Comparison of ENCODE assay signal across 1 cellular context in the genomic region with DNA sequence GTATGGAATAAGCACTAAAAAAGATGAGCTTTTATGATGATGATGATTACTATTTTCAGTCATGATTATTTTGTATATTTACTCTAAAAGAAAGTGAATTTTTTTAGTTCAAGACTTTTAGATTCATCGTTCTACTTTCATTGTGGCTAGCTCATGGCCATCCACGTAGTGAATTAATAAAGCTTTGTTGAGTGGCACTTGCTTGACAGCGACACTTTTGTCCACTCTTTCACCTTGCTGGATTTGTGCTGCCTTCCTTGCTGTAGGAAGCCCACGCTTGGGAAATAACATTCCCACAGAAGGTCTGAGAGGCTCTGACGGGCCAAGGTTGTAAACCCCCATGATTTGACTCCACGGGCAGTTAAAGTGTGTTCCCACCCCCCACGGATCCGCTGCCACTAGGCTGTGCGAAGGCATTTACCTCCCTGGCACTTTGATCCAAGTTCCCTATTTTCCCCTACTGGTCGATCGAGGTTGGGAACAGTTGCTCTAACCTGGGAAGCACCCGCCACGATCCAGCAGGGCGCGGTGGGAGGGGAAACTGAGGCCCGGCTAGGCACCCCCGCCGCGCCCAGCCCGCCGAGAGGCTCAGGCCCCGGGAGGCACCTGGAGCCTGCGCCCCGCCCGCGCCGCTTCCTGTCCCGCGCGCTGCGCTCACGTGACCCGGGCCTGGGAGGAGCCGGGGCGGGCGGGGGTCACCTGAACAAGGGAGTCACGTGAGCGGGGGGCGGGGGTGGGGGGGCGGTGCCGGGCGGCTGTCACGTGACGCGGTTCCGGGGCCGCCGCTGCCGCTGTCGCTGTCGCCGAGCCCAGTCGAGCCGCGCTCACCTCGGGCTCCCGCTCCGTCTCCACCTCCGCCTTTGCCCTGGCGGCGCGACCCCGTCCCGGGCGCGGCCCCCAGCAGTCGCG.
TF ChIP-seq lines count a peak whose summit lies in the region.

A gene with protein sequence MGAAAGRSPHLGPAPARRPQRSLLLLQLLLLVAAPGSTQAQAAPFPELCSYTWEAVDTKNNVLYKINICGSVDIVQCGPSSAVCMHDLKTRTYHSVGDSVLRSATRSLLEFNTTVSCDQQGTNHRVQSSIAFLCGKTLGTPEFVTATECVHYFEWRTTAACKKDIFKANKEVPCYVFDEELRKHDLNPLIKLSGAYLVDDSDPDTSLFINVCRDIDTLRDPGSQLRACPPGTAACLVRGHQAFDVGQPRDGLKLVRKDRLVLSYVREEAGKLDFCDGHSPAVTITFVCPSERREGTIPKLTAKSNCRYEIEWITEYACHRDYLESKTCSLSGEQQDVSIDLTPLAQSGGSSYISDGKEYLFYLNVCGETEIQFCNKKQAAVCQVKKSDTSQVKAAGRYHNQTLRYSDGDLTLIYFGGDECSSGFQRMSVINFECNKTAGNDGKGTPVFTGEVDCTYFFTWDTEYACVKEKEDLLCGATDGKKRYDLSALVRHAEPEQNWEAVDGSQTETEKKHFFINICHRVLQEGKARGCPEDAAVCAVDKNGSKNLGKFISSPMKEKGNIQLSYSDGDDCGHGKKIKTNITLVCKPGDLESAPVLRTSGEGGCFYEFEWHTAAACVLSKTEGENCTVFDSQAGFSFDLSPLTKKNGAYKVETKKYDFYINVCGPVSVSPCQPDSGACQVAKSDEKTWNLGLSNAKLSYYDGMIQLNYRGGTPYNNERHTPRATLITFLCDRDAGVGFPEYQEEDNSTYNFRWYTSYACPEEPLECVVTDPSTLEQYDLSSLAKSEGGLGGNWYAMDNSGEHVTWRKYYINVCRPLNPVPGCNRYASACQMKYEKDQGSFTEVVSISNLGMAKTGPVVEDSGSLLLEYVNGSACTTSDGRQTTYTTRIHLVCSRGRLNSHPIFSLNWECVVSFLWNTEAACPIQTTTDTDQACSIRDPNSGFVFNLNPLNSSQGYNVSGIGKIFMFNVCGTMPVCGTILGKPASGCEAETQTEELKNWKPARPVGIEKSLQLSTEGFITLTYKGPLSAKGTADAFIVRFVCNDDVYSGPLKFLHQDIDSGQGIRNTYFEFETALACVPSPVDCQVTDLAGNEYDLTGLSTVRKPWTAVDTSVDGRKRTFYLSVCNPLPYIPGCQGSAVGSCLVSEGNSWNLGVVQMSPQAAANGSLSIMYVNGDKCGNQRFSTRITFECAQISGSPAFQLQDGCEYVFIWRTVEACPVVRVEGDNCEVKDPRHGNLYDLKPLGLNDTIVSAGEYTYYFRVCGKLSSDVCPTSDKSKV (N-terminal part only) (plus strand): TSS at position 788 of the 909 bp plus-strand sequence. CDS start 165 bp downstream, outside the sequence.

TF ChIP-seq in GM12878, 131 proteins besides CTCF, POLR2A, EP300 and RAD21 (continued from another document and continues in another):
- TF ChIP-seq ZBED1 (IDR thresholded peaks at IDR 0.05; ENCODE audit: borderline replicate concordance) (no peak), WRNIP1 (IDR thresholded peaks at IDR 0.05; ENCODE audit: borderline replicate concordance, low read depth, low read length) (0 out of 2 replicates have a peak, but pooled peaks have one; percentile 33), RAD51 (IDR thresholded peaks at IDR 0.05) (peak; percentile 65; the same call in 1 of the 2 replicates), SREBF2 (IDR thresholded peaks at IDR 0.05; ENCODE audit: low read length) (no peak), FOS (IDR thresholded peaks at IDR 0.05; ENCODE audit: borderline replicate concordance, extremely low read depth, insufficient read length) (no peak), BMI1 (IDR thresholded peaks at IDR 0.05; ENCODE audit: borderline replicate concordance) (no peak), ZNF384 (IDR thresholded peaks at IDR 0.05; ENCODE audit: borderline replicate concordance, low read depth, low read length) (no peak), ZNF24 (IDR thresholded peaks at IDR 0.05) (0 out of 2 replicates have a peak, but pooled peaks have one; percentile 56), NRF1 (conservative IDR thresholded peaks at IDR 0.05; ENCODE audit: low read depth, low read length) (no peak), CREM (IDR thresholded peaks at IDR 0.05; ENCODE audit: low read depth) (no peak), ZNF207 (IDR thresholded peaks at IDR 0.05; ENCODE audit: borderline replicate concordance) (peak; percentile 65; the same call in 1 of the 2 replicates), PAX5 (IDR thresholded peaks at IDR 0.05; ENCODE audit: borderline replicate concordance, low read depth, low read length) (0 out of 2 replicates have a peak, but pooled peaks have one; percentile 4), EED (IDR thresholded peaks at IDR 0.05; ENCODE audit: low read depth) (0 out of 2 replicates have a peak, but pooled peaks have one; percentile 17), ZNF622 (IDR thresholded peaks at IDR 0.05) (no peak), MTA3 (IDR thresholded peaks at IDR 0.05; ENCODE audit: borderline replicate concordance, low read length) (no peak), BHLHE40 (IDR thresholded peaks at IDR 0.05; ENCODE audit: borderline replicate concordance in 1 of 2, low read depth in 2 of 2, low read length in 1 of 2) (peak; percentile 90 to 97), CHD1 (IDR thresholded peaks at IDR 0.05; ENCODE audit: low read depth, low read length) (no peak), DPF2 (IDR thresholded peaks at IDR 0.05) (peak; percentile 66), NR2C2 (IDR thresholded peaks at IDR 0.05; ENCODE audit: borderline replicate concordance, control insufficient read depth, insufficient read length, low read depth) (no peak), CREB1 (IDR thresholded peaks at IDR 0.05; ENCODE audit: low read depth) (no peak; the same call in 1 of the 2 replicates), EZH2 (IDR thresholded peaks at IDR 0.05; ENCODE audit: borderline replicate concordance, control insufficient read depth, low read depth, low read length) (no peak), SMAD5 (IDR thresholded peaks at IDR 0.05; ENCODE audit: low read depth) (no peak)
- TF ChIP-seq, protein P1, sequence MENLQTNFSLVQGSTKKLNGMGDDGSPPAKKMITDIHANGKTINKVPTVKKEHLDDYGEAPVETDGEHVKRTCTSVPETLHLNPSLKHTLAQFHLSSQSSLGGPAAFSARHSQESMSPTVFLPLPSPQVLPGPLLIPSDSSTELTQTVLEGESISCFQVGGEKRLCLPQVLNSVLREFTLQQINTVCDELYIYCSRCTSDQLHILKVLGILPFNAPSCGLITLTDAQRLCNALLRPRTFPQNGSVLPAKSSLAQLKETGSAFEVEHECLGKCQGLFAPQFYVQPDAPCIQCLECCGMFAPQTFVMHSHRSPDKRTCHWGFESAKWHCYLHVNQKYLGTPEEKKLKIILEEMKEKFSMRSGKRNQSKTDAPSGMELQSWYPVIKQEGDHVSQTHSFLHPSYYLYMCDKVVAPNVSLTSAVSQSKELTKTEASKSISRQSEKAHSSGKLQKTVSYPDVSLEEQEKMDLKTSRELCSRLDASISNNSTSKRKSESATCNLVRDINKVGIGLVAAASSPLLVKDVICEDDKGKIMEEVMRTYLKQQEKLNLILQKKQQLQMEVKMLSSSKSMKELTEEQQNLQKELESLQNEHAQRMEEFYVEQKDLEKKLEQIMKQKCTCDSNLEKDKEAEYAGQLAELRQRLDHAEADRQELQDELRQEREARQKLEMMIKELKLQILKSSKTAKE (IDR thresholded peaks at IDR 0.05; ENCODE audit: low read depth, poor library complexity, severe bottlenecking) = no peak
- TF ChIP-seq, protein P2, sequence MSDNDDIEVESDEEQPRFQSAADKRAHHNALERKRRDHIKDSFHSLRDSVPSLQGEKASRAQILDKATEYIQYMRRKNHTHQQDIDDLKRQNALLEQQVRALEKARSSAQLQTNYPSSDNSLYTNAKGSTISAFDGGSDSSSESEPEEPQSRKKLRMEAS (IDR thresholded peaks at IDR 0.05; ENCODE audit: low read depth, low read length) = peak; percentile 85
- TF ChIP-seq, protein P3, sequence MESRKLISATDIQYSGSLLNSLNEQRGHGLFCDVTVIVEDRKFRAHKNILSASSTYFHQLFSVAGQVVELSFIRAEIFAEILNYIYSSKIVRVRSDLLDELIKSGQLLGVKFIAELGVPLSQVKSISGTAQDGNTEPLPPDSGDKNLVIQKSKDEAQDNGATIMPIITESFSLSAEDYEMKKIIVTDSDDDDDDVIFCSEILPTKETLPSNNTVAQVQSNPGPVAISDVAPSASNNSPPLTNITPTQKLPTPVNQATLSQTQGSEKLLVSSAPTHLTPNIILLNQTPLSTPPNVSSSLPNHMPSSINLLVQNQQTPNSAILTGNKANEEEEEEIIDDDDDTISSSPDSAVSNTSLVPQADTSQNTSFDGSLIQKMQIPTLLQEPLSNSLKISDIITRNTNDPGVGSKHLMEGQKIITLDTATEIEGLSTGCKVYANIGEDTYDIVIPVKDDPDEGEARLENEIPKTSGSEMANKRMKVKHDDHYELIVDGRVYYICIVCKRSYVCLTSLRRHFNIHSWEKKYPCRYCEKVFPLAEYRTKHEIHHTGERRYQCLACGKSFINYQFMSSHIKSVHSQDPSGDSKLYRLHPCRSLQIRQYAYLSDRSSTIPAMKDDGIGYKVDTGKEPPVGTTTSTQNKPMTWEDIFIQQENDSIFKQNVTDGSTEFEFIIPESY (IDR thresholded peaks at IDR 0.05) = no peak
- TF ChIP-seq, protein P4, sequence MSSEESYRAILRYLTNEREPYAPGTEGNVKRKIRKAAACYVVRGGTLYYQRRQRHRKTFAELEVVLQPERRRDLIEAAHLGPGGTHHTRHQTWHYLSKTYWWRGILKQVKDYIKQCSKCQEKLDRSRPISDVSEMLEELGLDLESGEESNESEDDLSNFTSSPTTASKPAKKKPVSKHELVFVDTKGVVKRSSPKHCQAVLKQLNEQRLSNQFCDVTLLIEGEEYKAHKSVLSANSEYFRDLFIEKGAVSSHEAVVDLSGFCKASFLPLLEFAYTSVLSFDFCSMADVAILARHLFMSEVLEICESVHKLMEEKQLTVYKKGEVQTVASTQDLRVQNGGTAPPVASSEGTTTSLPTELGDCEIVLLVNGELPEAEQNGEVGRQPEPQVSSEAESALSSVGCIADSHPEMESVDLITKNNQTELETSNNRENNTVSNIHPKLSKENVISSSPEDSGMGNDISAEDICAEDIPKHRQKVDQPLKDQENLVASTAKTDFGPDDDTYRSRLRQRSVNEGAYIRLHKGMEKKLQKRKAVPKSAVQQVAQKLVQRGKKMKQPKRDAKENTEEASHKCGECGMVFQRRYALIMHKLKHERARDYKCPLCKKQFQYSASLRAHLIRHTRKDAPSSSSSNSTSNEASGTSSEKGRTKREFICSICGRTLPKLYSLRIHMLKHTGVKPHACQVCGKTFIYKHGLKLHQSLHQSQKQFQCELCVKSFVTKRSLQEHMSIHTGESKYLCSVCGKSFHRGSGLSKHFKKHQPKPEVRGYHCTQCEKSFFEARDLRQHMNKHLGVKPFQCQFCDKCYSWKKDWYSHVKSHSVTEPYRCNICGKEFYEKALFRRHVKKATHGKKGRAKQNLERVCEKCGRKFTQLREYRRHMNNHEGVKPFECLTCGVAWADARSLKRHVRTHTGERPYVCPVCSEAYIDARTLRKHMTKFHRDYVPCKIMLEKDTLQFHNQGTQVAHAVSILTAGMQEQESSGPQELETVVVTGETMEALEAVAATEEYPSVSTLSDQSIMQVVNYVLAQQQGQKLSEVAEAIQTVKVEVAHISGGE (CRISPR knock-in tag; IDR thresholded peaks at IDR 0.05) = no peak
- TF ChIP-seq, protein P5, sequence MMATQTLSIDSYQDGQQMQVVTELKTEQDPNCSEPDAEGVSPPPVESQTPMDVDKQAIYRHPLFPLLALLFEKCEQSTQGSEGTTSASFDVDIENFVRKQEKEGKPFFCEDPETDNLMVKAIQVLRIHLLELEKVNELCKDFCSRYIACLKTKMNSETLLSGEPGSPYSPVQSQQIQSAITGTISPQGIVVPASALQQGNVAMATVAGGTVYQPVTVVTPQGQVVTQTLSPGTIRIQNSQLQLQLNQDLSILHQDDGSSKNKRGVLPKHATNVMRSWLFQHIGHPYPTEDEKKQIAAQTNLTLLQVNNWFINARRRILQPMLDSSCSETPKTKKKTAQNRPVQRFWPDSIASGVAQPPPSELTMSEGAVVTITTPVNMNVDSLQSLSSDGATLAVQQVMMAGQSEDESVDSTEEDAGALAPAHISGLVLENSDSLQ (IDR thresholded peaks at IDR 0.05) = peak; percentile 36; the same call in 1 of the 2 replicates
- TF ChIP-seq, protein P6, sequence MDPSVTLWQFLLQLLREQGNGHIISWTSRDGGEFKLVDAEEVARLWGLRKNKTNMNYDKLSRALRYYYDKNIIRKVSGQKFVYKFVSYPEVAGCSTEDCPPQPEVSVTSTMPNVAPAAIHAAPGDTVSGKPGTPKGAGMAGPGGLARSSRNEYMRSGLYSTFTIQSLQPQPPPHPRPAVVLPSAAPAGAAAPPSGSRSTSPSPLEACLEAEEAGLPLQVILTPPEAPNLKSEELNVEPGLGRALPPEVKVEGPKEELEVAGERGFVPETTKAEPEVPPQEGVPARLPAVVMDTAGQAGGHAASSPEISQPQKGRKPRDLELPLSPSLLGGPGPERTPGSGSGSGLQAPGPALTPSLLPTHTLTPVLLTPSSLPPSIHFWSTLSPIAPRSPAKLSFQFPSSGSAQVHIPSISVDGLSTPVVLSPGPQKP (IDR thresholded peaks at IDR 0.05; ENCODE audit: low read depth, low read length) = no peak
- TF ChIP-seq, protein P7, sequence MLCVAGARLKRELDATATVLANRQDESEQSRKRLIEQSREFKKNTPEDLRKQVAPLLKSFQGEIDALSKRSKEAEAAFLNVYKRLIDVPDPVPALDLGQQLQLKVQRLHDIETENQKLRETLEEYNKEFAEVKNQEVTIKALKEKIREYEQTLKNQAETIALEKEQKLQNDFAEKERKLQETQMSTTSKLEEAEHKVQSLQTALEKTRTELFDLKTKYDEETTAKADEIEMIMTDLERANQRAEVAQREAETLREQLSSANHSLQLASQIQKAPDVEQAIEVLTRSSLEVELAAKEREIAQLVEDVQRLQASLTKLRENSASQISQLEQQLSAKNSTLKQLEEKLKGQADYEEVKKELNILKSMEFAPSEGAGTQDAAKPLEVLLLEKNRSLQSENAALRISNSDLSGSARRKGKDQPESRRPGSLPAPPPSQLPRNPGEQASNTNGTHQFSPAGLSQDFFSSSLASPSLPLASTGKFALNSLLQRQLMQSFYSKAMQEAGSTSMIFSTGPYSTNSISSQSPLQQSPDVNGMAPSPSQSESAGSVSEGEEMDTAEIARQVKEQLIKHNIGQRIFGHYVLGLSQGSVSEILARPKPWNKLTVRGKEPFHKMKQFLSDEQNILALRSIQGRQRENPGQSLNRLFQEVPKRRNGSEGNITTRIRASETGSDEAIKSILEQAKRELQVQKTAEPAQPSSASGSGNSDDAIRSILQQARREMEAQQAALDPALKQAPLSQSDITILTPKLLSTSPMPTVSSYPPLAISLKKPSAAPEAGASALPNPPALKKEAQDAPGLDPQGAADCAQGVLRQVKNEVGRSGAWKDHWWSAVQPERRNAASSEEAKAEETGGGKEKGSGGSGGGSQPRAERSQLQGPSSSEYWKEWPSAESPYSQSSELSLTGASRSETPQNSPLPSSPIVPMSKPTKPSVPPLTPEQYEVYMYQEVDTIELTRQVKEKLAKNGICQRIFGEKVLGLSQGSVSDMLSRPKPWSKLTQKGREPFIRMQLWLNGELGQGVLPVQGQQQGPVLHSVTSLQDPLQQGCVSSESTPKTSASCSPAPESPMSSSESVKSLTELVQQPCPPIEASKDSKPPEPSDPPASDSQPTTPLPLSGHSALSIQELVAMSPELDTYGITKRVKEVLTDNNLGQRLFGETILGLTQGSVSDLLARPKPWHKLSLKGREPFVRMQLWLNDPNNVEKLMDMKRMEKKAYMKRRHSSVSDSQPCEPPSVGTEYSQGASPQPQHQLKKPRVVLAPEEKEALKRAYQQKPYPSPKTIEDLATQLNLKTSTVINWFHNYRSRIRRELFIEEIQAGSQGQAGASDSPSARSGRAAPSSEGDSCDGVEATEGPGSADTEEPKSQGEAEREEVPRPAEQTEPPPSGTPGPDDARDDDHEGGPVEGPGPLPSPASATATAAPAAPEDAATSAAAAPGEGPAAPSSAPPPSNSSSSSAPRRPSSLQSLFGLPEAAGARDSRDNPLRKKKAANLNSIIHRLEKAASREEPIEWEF (IDR thresholded peaks at IDR 0.05; ENCODE audit: insufficient replicate concordance, low read depth, low read length) = no peak
